ENCODE assay signal across 2 cellular contexts in the genomic region with DNA sequence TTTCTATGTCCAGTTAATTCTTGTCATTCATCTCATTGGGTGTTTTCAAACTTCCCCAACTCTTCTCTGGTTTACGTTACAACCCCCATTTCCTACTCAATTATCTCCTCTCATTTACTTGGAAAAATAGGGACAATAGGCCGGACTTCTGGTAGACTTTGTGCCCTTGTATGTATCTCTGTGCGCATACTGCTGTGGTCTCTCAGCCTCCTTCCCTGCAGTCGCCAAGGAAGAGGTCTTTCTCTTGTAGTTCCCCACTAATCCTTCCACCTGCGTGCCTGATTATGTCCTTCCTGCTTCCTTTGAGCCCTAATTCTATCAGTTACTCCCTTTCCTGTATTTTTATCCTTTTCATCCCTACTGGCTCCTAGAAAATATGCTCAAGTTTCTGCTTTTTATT.
TF ChIP-seq lines count a peak whose summit lies in the region.

No MANE protein-coding gene starts in this region.

TF ChIP-seq in WTC11, 78 proteins besides CTCF, POLR2A, EP300 and RAD21 (continued from another document and continues in another):
- TF ChIP-seq OVOL2 (CRISPR knock-in tag; IDR thresholded peaks at IDR 0.05; ENCODE audit: borderline replicate concordance), result no peak
- no peak for TF ChIP-seq GRHL2 (CRISPR knock-in tag; IDR thresholded peaks at IDR 0.05; ENCODE audit: insufficient replicate concordance, severe bottlenecking)
- TF ChIP-seq JUN (CRISPR knock-in tag; IDR thresholded peaks at IDR 0.05), result no peak
- TF ChIP-seq TCF7 (CRISPR knock-in tag; IDR thresholded peaks at IDR 0.05; ENCODE audit: low read depth), result no peak
- TF ChIP-seq ATF1 (CRISPR knock-in tag; IDR thresholded peaks at IDR 0.05), result no peak
- TF ChIP-seq, protein P1, sequence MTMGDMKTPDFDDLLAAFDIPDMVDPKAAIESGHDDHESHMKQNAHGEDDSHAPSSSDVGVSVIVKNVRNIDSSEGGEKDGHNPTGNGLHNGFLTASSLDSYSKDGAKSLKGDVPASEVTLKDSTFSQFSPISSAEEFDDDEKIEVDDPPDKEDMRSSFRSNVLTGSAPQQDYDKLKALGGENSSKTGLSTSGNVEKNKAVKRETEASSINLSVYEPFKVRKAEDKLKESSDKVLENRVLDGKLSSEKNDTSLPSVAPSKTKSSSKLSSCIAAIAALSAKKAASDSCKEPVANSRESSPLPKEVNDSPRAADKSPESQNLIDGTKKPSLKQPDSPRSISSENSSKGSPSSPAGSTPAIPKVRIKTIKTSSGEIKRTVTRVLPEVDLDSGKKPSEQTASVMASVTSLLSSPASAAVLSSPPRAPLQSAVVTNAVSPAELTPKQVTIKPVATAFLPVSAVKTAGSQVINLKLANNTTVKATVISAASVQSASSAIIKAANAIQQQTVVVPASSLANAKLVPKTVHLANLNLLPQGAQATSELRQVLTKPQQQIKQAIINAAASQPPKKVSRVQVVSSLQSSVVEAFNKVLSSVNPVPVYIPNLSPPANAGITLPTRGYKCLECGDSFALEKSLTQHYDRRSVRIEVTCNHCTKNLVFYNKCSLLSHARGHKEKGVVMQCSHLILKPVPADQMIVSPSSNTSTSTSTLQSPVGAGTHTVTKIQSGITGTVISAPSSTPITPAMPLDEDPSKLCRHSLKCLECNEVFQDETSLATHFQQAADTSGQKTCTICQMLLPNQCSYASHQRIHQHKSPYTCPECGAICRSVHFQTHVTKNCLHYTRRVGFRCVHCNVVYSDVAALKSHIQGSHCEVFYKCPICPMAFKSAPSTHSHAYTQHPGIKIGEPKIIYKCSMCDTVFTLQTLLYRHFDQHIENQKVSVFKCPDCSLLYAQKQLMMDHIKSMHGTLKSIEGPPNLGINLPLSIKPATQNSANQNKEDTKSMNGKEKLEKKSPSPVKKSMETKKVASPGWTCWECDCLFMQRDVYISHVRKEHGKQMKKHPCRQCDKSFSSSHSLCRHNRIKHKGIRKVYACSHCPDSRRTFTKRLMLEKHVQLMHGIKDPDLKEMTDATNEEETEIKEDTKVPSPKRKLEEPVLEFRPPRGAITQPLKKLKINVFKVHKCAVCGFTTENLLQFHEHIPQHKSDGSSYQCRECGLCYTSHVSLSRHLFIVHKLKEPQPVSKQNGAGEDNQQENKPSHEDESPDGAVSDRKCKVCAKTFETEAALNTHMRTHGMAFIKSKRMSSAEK (CRISPR knock-in tag; IDR thresholded peaks at IDR 0.05; ENCODE audit: borderline replicate concordance), result no peak
- TF ChIP-seq, protein P2, sequence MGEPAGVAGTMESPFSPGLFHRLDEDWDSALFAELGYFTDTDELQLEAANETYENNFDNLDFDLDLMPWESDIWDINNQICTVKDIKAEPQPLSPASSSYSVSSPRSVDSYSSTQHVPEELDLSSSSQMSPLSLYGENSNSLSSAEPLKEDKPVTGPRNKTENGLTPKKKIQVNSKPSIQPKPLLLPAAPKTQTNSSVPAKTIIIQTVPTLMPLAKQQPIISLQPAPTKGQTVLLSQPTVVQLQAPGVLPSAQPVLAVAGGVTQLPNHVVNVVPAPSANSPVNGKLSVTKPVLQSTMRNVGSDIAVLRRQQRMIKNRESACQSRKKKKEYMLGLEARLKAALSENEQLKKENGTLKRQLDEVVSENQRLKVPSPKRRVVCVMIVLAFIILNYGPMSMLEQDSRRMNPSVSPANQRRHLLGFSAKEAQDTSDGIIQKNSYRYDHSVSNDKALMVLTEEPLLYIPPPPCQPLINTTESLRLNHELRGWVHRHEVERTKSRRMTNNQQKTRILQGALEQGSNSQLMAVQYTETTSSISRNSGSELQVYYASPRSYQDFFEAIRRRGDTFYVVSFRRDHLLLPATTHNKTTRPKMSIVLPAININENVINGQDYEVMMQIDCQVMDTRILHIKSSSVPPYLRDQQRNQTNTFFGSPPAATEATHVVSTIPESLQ (CRISPR knock-in tag; IDR thresholded peaks at IDR 0.05), result no peak
- TF ChIP-seq, protein P3, sequence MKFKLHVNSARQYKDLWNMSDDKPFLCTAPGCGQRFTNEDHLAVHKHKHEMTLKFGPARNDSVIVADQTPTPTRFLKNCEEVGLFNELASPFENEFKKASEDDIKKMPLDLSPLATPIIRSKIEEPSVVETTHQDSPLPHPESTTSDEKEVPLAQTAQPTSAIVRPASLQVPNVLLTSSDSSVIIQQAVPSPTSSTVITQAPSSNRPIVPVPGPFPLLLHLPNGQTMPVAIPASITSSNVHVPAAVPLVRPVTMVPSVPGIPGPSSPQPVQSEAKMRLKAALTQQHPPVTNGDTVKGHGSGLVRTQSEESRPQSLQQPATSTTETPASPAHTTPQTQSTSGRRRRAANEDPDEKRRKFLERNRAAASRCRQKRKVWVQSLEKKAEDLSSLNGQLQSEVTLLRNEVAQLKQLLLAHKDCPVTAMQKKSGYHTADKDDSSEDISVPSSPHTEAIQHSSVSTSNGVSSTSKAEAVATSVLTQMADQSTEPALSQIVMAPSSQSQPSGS (CRISPR knock-in tag; IDR thresholded peaks at IDR 0.05; ENCODE audit: borderline replicate concordance, low read depth), result no peak
- TF ChIP-seq, protein P4, sequence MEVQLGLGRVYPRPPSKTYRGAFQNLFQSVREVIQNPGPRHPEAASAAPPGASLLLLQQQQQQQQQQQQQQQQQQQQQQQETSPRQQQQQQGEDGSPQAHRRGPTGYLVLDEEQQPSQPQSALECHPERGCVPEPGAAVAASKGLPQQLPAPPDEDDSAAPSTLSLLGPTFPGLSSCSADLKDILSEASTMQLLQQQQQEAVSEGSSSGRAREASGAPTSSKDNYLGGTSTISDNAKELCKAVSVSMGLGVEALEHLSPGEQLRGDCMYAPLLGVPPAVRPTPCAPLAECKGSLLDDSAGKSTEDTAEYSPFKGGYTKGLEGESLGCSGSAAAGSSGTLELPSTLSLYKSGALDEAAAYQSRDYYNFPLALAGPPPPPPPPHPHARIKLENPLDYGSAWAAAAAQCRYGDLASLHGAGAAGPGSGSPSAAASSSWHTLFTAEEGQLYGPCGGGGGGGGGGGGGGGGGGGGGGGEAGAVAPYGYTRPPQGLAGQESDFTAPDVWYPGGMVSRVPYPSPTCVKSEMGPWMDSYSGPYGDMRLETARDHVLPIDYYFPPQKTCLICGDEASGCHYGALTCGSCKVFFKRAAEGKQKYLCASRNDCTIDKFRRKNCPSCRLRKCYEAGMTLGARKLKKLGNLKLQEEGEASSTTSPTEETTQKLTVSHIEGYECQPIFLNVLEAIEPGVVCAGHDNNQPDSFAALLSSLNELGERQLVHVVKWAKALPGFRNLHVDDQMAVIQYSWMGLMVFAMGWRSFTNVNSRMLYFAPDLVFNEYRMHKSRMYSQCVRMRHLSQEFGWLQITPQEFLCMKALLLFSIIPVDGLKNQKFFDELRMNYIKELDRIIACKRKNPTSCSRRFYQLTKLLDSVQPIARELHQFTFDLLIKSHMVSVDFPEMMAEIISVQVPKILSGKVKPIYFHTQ (CRISPR knock-in tag; IDR thresholded peaks at IDR 0.05), result no peak
- no peak for TF ChIP-seq NR3C1 (CRISPR knock-in tag; conservative IDR thresholded peaks at IDR 0.05; ENCODE audit: low read depth)
- TF ChIP-seq, protein P5, sequence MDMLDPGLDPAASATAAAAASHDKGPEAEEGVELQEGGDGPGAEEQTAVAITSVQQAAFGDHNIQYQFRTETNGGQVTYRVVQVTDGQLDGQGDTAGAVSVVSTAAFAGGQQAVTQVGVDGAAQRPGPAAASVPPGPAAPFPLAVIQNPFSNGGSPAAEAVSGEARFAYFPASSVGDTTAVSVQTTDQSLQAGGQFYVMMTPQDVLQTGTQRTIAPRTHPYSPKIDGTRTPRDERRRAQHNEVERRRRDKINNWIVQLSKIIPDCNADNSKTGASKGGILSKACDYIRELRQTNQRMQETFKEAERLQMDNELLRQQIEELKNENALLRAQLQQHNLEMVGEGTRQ (CRISPR knock-in tag; IDR thresholded peaks at IDR 0.05), result no peak
- TF ChIP-seq ESRRA (CRISPR knock-in tag; IDR thresholded peaks at IDR 0.05; ENCODE audit: borderline replicate concordance), result no peak

TF ChIP-seq in HEK293T, 16 proteins besides CTCF, POLR2A, EP300 and RAD21 (continued from another document):
- TF ChIP-seq L3MBTL2 (conservative IDR thresholded peaks at IDR 0.05) (no peak), CTBP1 (IDR thresholded peaks at IDR 0.05; ENCODE audit: borderline replicate concordance) (no peak), SUZ12 (IDR thresholded peaks at IDR 0.05) (no peak), FOXM1 (IDR thresholded peaks at IDR 0.05; ENCODE audit: borderline replicate concordance) (no peak), HDGF (IDR thresholded peaks at IDR 0.05; ENCODE audit: borderline replicate concordance) (no peak)
TF ChIP-seq in HEK293T: peak in this region for 0.
